22 cellular contexts compared by ENCODE assay signal in genomic region chr15:101543926-101544490, GRCh38. TPM values are rescaled to one million over a fixed set of nuclear protein-coding genes. Genes with fewer than 3 reads are reported as not detected.
"Had no signal": no experiment of that assay in that cellular context is flagged by ENCODE, and none has a peak within 500 bp of the region (broad histone marks: within the 10 kb centered on the region; RNA-seq: fewer than 3 reads in every experiment).

No MANE protein-coding gene starts in this region.

- H3K4me3 ChIP-seq: MG63 had no signal

- H3K27me3 ChIP-seq: MG63 had no signal

- DNase-seq: IMR-90, Karpas-422, KG1, MG63, NCI-H1092, NCI-H1105 treated with DMSO at 0.1 percent for 48 hours, NCI-H1417 treated with DMSO at 0.1 percent for 48 hours, NCI-H146, NCI-H1694 treated with DMSO at 0.1 percent for 48 hours, NCI-H1930, NCI-H2081, NCI-H2107, NCI-H2171, NCI-H226, NCI-H446, NCI-H510A, NCI-H524 treated with DMSO at 0.1 percent for 48 hours, NCI-H774, Right ventricle myocardium superior, RPMI8226, SIG-M5, SK-N-SH had no signal

- H3K36me3 ChIP-seq: MG63 had no signal

- H3K9ac ChIP-seq: SK-N-SH had no signal

- H3K9me3 ChIP-seq: SK-N-SH had no signal

- H3K4me2 ChIP-seq: SK-N-SH had no signal

RNA-seq across cellular contexts. Expression of gene PCSK6, which starts 54.5 kb away (rescaled TPM):
- total RNA-seq: IMR-90 had no signal
- polyA plus RNA-seq: IMR-90 had no signal
